ENCODE assay signal across 2 cellular contexts in genomic region chr17:77119668-77120301, GRCh38.
TF ChIP-seq lines count a peak whose summit lies in the region.

No MANE protein-coding gene starts in this region.

TF ChIP-seq in HepG2, 621 proteins besides CTCF, POLR2A, EP300 and RAD21 (continued from another document and continues in another):
- no peak for TF ChIP-seq NFE2L2 (IDR thresholded peaks at IDR 0.05; ENCODE audit: low read length)
- TF ChIP-seq GABPB1 (CRISPR knock-in tag; IDR thresholded peaks at IDR 0.05): no peak
- no peak for TF ChIP-seq CBX5 (CRISPR knock-in tag; IDR thresholded peaks at IDR 0.05; ENCODE audit: borderline replicate concordance)
- no peak for TF ChIP-seq ZNF703 (CRISPR knock-in tag; IDR thresholded peaks at IDR 0.05; ENCODE audit: borderline replicate concordance)
- TF ChIP-seq ZMYM3 (CRISPR knock-in tag; IDR thresholded peaks at IDR 0.05): no peak; the same call in 1 of the 2 replicates
- no peak for TF ChIP-seq NFIB (CRISPR knock-in tag; IDR thresholded peaks at IDR 0.05; ENCODE audit: borderline replicate concordance)
- TF ChIP-seq, protein P1, sequence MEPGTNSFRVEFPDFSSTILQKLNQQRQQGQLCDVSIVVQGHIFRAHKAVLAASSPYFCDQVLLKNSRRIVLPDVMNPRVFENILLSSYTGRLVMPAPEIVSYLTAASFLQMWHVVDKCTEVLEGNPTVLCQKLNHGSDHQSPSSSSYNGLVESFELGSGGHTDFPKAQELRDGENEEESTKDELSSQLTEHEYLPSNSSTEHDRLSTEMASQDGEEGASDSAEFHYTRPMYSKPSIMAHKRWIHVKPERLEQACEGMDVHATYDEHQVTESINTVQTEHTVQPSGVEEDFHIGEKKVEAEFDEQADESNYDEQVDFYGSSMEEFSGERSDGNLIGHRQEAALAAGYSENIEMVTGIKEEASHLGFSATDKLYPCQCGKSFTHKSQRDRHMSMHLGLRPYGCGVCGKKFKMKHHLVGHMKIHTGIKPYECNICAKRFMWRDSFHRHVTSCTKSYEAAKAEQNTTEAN (CRISPR knock-in tag; conservative IDR thresholded peaks at IDR 0.05): no peak
- peak; percentile 90 for TF ChIP-seq SP5 (CRISPR knock-in tag; IDR thresholded peaks at IDR 0.05; ENCODE audit: borderline replicate concordance, low read depth)
- peak; percentile 17; the same call in 1 of the 2 replicates for TF ChIP-seq HOMEZ (CRISPR knock-in tag; IDR thresholded peaks at IDR 0.05; ENCODE audit: low read depth)
- TF ChIP-seq DMAP1 (CRISPR knock-in tag; IDR thresholded peaks at IDR 0.05): no peak
- TF ChIP-seq ATAD3A (CRISPR knock-in tag; IDR thresholded peaks at IDR 0.05): no peak
- TF ChIP-seq AKAP8 (CRISPR knock-in tag; IDR thresholded peaks at IDR 0.05): 0 out of 2 replicates have a peak, but pooled peaks have one; percentile 43
- no peak for TF ChIP-seq ZNF616 (CRISPR knock-in tag; IDR thresholded peaks at IDR 0.05; ENCODE audit: low read depth)
- peak; percentile 87 for TF ChIP-seq BCL6 (CRISPR knock-in tag; IDR thresholded peaks at IDR 0.05)
- TF ChIP-seq EEA1 (CRISPR knock-in tag; IDR thresholded peaks at IDR 0.05; ENCODE audit: borderline replicate concordance): 0 out of 2 replicates have a peak, but pooled peaks have one; percentile 24
- TF ChIP-seq, protein P2, sequence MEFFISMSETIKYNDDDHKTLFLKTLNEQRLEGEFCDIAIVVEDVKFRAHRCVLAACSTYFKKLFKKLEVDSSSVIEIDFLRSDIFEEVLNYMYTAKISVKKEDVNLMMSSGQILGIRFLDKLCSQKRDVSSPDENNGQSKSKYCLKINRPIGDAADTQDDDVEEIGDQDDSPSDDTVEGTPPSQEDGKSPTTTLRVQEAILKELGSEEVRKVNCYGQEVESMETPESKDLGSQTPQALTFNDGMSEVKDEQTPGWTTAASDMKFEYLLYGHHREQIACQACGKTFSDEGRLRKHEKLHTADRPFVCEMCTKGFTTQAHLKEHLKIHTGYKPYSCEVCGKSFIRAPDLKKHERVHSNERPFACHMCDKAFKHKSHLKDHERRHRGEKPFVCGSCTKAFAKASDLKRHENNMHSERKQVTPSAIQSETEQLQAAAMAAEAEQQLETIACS (CRISPR knock-in tag; IDR thresholded peaks at IDR 0.05): no peak
- TF ChIP-seq, protein P3, sequence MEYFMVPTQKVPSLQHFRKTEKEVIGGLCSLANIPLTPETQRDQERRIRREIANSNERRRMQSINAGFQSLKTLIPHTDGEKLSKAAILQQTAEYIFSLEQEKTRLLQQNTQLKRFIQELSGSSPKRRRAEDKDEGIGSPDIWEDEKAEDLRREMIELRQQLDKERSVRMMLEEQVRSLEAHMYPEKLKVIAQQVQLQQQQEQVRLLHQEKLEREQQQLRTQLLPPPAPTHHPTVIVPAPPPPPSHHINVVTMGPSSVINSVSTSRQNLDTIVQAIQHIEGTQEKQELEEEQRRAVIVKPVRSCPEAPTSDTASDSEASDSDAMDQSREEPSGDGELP (IDR thresholded peaks at IDR 0.05; ENCODE audit: borderline replicate concordance, low read depth): 0 out of 2 replicates have a peak, but pooled peaks have one; percentile 16
- no peak for TF ChIP-seq CENPX (CRISPR knock-in tag; IDR thresholded peaks at IDR 0.05)
- TF ChIP-seq, protein P4, sequence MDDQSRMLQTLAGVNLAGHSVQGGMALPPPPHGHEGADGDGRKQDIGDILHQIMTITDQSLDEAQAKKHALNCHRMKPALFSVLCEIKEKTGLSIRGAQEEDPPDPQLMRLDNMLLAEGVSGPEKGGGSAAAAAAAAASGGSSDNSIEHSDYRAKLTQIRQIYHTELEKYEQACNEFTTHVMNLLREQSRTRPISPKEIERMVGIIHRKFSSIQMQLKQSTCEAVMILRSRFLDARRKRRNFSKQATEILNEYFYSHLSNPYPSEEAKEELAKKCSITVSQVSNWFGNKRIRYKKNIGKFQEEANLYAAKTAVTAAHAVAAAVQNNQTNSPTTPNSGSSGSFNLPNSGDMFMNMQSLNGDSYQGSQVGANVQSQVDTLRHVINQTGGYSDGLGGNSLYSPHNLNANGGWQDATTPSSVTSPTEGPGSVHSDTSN (CRISPR knock-in tag; IDR thresholded peaks at IDR 0.05; ENCODE audit: borderline replicate concordance): no peak
- TF ChIP-seq TEAD3 (CRISPR knock-in tag; optimal IDR thresholded peaks at IDR 0.05; ENCODE audit: borderline replicate concordance): peak; percentile 97
- TF ChIP-seq ZNF12 (CRISPR knock-in tag; IDR thresholded peaks at IDR 0.05): no peak
- TF ChIP-seq ZNF543 (CRISPR knock-in tag; IDR thresholded peaks at IDR 0.05): 0 out of 2 replicates have a peak, but pooled peaks have one; percentile 35
- no peak for TF ChIP-seq ZNF101 (CRISPR knock-in tag; IDR thresholded peaks at IDR 0.05; ENCODE audit: borderline replicate concordance, low read depth)

TF ChIP-seq in SK-N-SH treated with all-trans-retinoic acid at 6 μM for 48 hours, 23 proteins besides CTCF, POLR2A, EP300 and RAD21 (continued from another document):
- TF ChIP-seq ARNTL (CRISPR knock-in tag; IDR thresholded peaks at IDR 0.05; ENCODE audit: borderline replicate concordance, low read depth) (no peak), ZFP30 (CRISPR knock-in tag; IDR thresholded peaks at IDR 0.05) (no peak)
- TF ChIP-seq, protein P5, sequence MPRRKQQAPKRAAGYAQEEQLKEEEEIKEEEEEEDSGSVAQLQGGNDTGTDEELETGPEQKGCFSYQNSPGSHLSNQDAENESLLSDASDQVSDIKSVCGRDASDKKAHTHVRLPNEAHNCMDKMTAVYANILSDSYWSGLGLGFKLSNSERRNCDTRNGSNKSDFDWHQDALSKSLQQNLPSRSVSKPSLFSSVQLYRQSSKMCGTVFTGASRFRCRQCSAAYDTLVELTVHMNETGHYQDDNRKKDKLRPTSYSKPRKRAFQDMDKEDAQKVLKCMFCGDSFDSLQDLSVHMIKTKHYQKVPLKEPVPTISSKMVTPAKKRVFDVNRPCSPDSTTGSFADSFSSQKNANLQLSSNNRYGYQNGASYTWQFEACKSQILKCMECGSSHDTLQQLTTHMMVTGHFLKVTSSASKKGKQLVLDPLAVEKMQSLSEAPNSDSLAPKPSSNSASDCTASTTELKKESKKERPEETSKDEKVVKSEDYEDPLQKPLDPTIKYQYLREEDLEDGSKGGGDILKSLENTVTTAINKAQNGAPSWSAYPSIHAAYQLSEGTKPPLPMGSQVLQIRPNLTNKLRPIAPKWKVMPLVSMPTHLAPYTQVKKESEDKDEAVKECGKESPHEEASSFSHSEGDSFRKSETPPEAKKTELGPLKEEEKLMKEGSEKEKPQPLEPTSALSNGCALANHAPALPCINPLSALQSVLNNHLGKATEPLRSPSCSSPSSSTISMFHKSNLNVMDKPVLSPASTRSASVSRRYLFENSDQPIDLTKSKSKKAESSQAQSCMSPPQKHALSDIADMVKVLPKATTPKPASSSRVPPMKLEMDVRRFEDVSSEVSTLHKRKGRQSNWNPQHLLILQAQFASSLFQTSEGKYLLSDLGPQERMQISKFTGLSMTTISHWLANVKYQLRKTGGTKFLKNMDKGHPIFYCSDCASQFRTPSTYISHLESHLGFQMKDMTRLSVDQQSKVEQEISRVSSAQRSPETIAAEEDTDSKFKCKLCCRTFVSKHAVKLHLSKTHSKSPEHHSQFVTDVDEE (CRISPR knock-in tag; IDR thresholded peaks at IDR 0.05): no peak
